In genomic region chr20:11267131-11267761, GRCh38 we compare ENCODE assay signal across 8 cellular contexts.
DNase-seq lines count a peak whose midpoint lies in the region; ATAC-seq, FAIRE-seq and TF ChIP-seq lines count a peak whose summit lies in the region.

No MANE protein-coding gene starts in this region.

- no peaks in the 10 kb centered on the region for H3K23me2 ChIP-seq in H9 (ENCODE audit: insufficient read length, low read depth, low read length, poor library complexity, severe bottlenecking)

- H2AFZ ChIP-seq in H9 (ENCODE audit: low read length) (peak overlapping the region; percentile 10), HepG2 (ENCODE audit: low read length) (no peak overlapping the region)

- no peak overlapping the region for H3K4me3 Mint-ChIP-seq in H9
- H3K4me3 Mint-ChIP-seq in chondrocyte (ENCODE audit: unreplicated experiment) = no peak overlapping the region

- ATAC-seq in HepG2 (peak; percentile 78), aorta (ENCODE audit: low FRiP score) (peak; percentile 69)

- H3K23ac ChIP-seq in H9 (ENCODE audit: insufficient read length, low read depth, low read length) = no peak overlapping the region

- H2AK5ac ChIP-seq in H9 (ENCODE audit: insufficient read length, low read length) = no peak overlapping the region

- no peak overlapping the region for H3K56ac ChIP-seq in H9 (ENCODE audit: insufficient read length, low read depth, low read length)

- H3K27me3 Mint-ChIP-seq in H9 (ENCODE audit: low read depth) = no peaks in the 10 kb centered on the region
- H3K27me3 Mint-ChIP-seq in chondrocyte (ENCODE audit: low read depth) = no peaks in the 10 kb centered on the region

- no peak overlapping the region for H2BK12ac ChIP-seq in H9 (ENCODE audit: insufficient read length, low read depth, low read length)

- TF ChIP-seq EP300 in HepG2 (IDR thresholded peaks at IDR 0.05; ENCODE audit: low read depth in 2 of 2, low read length in 2 of 2) (peak in 1 of 2 experiments; percentile 56; a peak in 1 of 4 replicates), HepG2 (CRISPR knock-in tag; IDR thresholded peaks at IDR 0.05; ENCODE audit: borderline replicate concordance) (peak; percentile 53; the same call in 1 of the 2 replicates)

- H4K20me1 ChIP-seq in H9 (ENCODE audit: control insufficient read depth, insufficient read depth, insufficient read length) = no peaks in the 10 kb centered on the region
- no peaks in the 10 kb centered on the region for H4K20me1 ChIP-seq in HepG2 (ENCODE audit: insufficient read depth, low read length)

- no peak overlapping the region for H3K4ac ChIP-seq in H9 (ENCODE audit: low read depth, low read length)

- H3K18ac ChIP-seq in H9 (ENCODE audit: insufficient read length, low read depth, low read length) = no peak overlapping the region

- H3K9me3 ChIP-seq in H9 (ENCODE audit: control insufficient read depth, low read depth, low read length) (no peaks in the 10 kb centered on the region), HepG2 (ENCODE audit: low read length) (no peaks in the 10 kb centered on the region), aorta (ENCODE audit: control insufficient read depth, low read length) (no peaks in the 10 kb centered on the region)

- intact Hi-C loops in HepG2 (cut with micrococcal nuclease; ENCODE audit: unreplicated experiment) (loop anchor here (1.0 kb wide), 1 partner anchor 596 kb away; no protein-coding TSS in a partner anchor), aorta (cut with DNase I) (loop anchor here in 1 of 2 donors (2.0 kb wide), 1 partner anchor 592 kb away; no protein-coding TSS in a partner anchor)

- no peak overlapping the region for H4K5ac ChIP-seq in H9 (ENCODE audit: insufficient read length, low read depth, low read length)

- CTCF ChIA-PET in HepG2 (lab: Yijun Ruan, JAX; ENCODE audit: low intra/inter-chr PET ratio, low total read pairs) = no interaction called here

- H3K9ac ChIP-seq in H9 (ENCODE audit: extremely low read depth, insufficient read length, low read length) (no peak overlapping the region), HepG2 (ENCODE audit: insufficient read depth, low read depth, low read length) (no peak overlapping the region)

- H2BK120ac ChIP-seq in H9 (ENCODE audit: low read depth, low read length, poor library complexity, severe bottlenecking) = no peak overlapping the region

- no peak overlapping the region for H3T11ph ChIP-seq in H9 (ENCODE audit: low read length)

- no peak overlapping the region for H3K27ac ChIP-seq in H9 (ENCODE audit: insufficient read length, low read depth, low read length)
- no peak overlapping the region for H3K27ac ChIP-seq in HepG2 (ENCODE audit: extremely low read length, insufficient read depth, low read length)
- no peak overlapping the region for H3K27ac ChIP-seq in aorta (ENCODE audit: low read depth in 1 of 2, low read length in 2 of 2)

- no peaks in the 10 kb centered on the region for H3K79me1 ChIP-seq in H9 (ENCODE audit: insufficient read depth, low read depth, low read length, poor library complexity, severe bottlenecking)

- POLR2A ChIA-PET in HepG2 (lab: Yijun Ruan, JAX) = interaction anchor here (1.3 to 1.7 kb wide), 3 partner anchors 593 to 833 kb away, joined by 4 to 6 read pairs (median 4); partner anchors contain the start of gene MKKS

- H3K36me3 ChIP-seq in HepG2 (replicated peaks in 1 of 2; ENCODE audit: control insufficient read depth in 1 of 2, insufficient read depth in 2 of 2, low read length in 2 of 2) (no peaks in the 10 kb centered on the region), aorta (ENCODE audit: control insufficient read depth in 1 of 2, insufficient read depth in 2 of 2, low read length in 1 of 2) (no peaks in the 10 kb centered on the region)

- DNase-seq in Caki2 (ENCODE audit: low read depth) = peak; percentile 100
- peak; percentile 58 for DNase-seq in H9
- DNase-seq in NCI-H146 (lab: John Stamatoyannopoulos, UW) = peak; percentile 82
- DNase-seq in chondrocyte (ENCODE audit: low spot score) = no peak
- peak; percentile 79 for DNase-seq in HepG2 (ENCODE audit: low spot score)
- DNase-seq in aorta = peak in 1 of 2 donors; percentile 51
- DNase-seq in stimulated activated CD4-positive, alpha-beta T cell treated with anti-CD3 and anti-CD28 coated beads, Interleukin-4, amount 100 ng/mL, for 1 hour = no peak
- DNase-seq in GM19240 (ENCODE audit: insufficient read length, low spot score) = no peak

- H3K4me3 ChIP-seq in HepG2 (replicated peaks in 1 of 3; ENCODE audit: insufficient read depth in 1 of 3, low read depth in 2 of 3, low read length in 3 of 3) (no peak overlapping the region), aorta (ENCODE audit: low read length in 2 of 2) (no peak overlapping the region)

- no peaks in the 10 kb centered on the region for H3K79me2 ChIP-seq in H9 (ENCODE audit: insufficient read depth, low read length)
- no peaks in the 10 kb centered on the region for H3K79me2 ChIP-seq in HepG2 (ENCODE audit: insufficient read depth, low read length)

- H3K4me1 Mint-ChIP-seq in H9 (peaks cover 38 to 41% of the 10 kb centered on the region in 2 experiments), chondrocyte (ENCODE audit: low read depth) (peaks cover 54% of the 10 kb centered on the region)

- H4K91ac ChIP-seq in H9 (ENCODE audit: insufficient read length, low read depth, low read length) = no peak overlapping the region

- no peak overlapping the region for H4K8ac ChIP-seq in H9 (replicated peaks; ENCODE audit: insufficient read length, low read depth, low read length)

- BruUV-seq in HepG2 (replicated peaks; lab: Mats Ljungman, UMichigan) = no TSS peak

- peak; percentile 66 for FAIRE-seq in HepG2 (lab: Jason Lieb, UNC)

- H3K9me3 Mint-ChIP-seq in H9 (no peaks in the 10 kb centered on the region), chondrocyte (ENCODE audit: low read depth) (no peaks in the 10 kb centered on the region)

- H3K4me2 ChIP-seq in H9 (ENCODE audit: insufficient read depth, insufficient read length, low read length) = no peak overlapping the region
- no peak overlapping the region; the same call in 1 of the 2 replicates for H3K4me2 ChIP-seq in HepG2 (ENCODE audit: low read depth, low read length)

- H3K27ac Mint-ChIP-seq in H9 (peak overlapping the region; percentile 2 to 31 (median 26); a peak in 4 of 7 replicates), chondrocyte (ENCODE audit: unreplicated experiment) (peak overlapping the region; percentile 78)

- TF ChIP-seq CTCF in H9 (conservative IDR thresholded peaks at IDR 0.05) (no peak), chondrocyte (IDR thresholded peaks at IDR 0.05) (peak; percentile 49), HepG2 (CRISPR knock-in tag; IDR thresholded peaks at IDR 0.05) (no peak)

- peak overlapping the region; percentile 40; the same call in 1 of the 2 replicates for H3K14ac ChIP-seq in H9 (ENCODE audit: insufficient read depth, low read length)

- WGBS in H9 (ENCODE audit: extremely low coverage, insufficient read length, low lambda C conversion rate) = no CpG with 5 or more reads among the region's 5 CpGs
- 0% methylated on average over 5 of the region's 5 CpGs for WGBS in HepG2 (ENCODE audit: low lambda C conversion rate)
- 23 to 26% methylated on average over 5 of the region's 5 CpGs for WGBS in aorta, 2 donors

- H2BK20ac ChIP-seq in H9 (ENCODE audit: low read depth, low read length, poor library complexity, severe bottlenecking) = no peak overlapping the region

- TF ChIP-seq RAD21 in HepG2 (CRISPR knock-in tag; IDR thresholded peaks at IDR 0.05) = no peak

- H3K36me3 Mint-ChIP-seq in H9 (ENCODE audit: insufficient read depth in 1 of 3, low read depth in 3 of 3) (no peaks in the 10 kb centered on the region), chondrocyte (ENCODE audit: low read depth) (no peaks in the 10 kb centered on the region)

- H2BK5ac ChIP-seq in H9 (ENCODE audit: insufficient read length, low read length) = no peak overlapping the region

- in situ Hi-C loops in Caki2 (cut with HindIII; ENCODE audit: low pct_unique_long_range_greater_than_20kb, low sequenced_read_pairs) = no loop called here
- in situ Hi-C loops in HepG2 (cut with HindIII; ENCODE audit: extremely low pct_ligation_motif_present, low pct_unique_long_range_greater_than_20kb) = no loop called here

- H3K4me1 ChIP-seq in H9 (ENCODE audit: insufficient read depth, low read length) (peaks cover 6% of the 10 kb centered on the region; the same call in 1 of the 2 replicates), HepG2 (ENCODE audit: insufficient read depth, low read length) (peaks cover 14% of the 10 kb centered on the region), aorta (ENCODE audit: control insufficient read depth in 1 of 2, insufficient read depth in 2 of 2, low read length in 2 of 2) (no peaks in the 10 kb centered on the region)

- H3K27me3 ChIP-seq in H9 (ENCODE audit: insufficient read depth, low read length) (no peaks in the 10 kb centered on the region), HepG2 (ENCODE audit: control insufficient read depth in 1 of 2, insufficient read depth in 2 of 2, low read length in 2 of 2) (peaks cover 0 to 6% of the 10 kb centered on the region in 2 experiments; a peak in 1 of 5 replicates), aorta (ENCODE audit: control insufficient read depth in 1 of 2, insufficient read depth in 2 of 2, low read length in 1 of 2) (no peaks in the 10 kb centered on the region)

- TF ChIP-seq POLR2A in HepG2 (IDR thresholded peaks at IDR 0.05; ENCODE audit: insufficient read depth in 1 of 2, low read depth in 2 of 2, low read length in 2 of 2) = no peak

- H2BK15ac ChIP-seq in H9 (ENCODE audit: low read depth, low read length) = no peak overlapping the region

Comparison
In these comparisons a context has a peak if more than half of its experiments do, and no peak if none do; other contexts are left out.
1. DNase-seq: peak in Caki2 (single experiment), H9 (single experiment), NCI-H146 (single experiment) and HepG2 (single experiment); none in chondrocyte (single experiment), stimulated activated CD4-positive, alpha-beta T cell treated with anti-CD3 and anti-CD28 coated beads, Interleukin-4, amount 100 ng/mL, for 1 hour (single experiment) and GM19240 (single experiment).